Comparison of ENCODE assay signal across 25 cellular contexts in genomic region chr12:15846887-15847286, GRCh38. TPM values are rescaled to one million over a fixed set of nuclear protein-coding genes. Genes with fewer than 3 reads are reported as not detected.
DNase-seq lines count a peak whose midpoint lies in the region; ATAC-seq, FAIRE-seq and TF ChIP-seq lines count a peak whose summit lies in the region.
"Had no signal": no experiment of that assay in that cellular context is flagged by ENCODE, and none has a peak within 500 bp of the region (broad histone marks: within the 10 kb centered on the region; RNA-seq: fewer than 3 reads in every experiment).

No MANE protein-coding gene starts in this region.

- H3K9me3 ChIP-seq in skeletal muscle tissue (ENCODE audit: control insufficient read depth in 3 of 3, low read length in 3 of 3), result no peaks in the 10 kb centered on the region
- H3K9me3 ChIP-seq: BLaER1, neutrophil had no signal

- peak overlapping the region; percentile 32 for H3K27ac ChIP-seq in skeletal muscle tissue (ENCODE audit: low read depth, low read length)
- H3K27ac ChIP-seq: BLaER1, neutrophil had no signal

- peaks cover 0 to 11% of the 10 kb centered on the region in 2 donors for H3K27me3 Mint-ChIP-seq in stimulated activated naive B cell treated with anti-CD40 and anti-IgM and Interleukin-4, amounts not matched to agents 10 μg/mL and 1 μg/mL and 100 μg/mL, for 72 hours
- H3K27me3 Mint-ChIP-seq: activated CD8-positive, alpha-beta T cell treated with anti-CD3 and anti-CD28 coated beads for 36 hours; activated naive CD4-positive, alpha-beta T cell treated with anti-CD3 and anti-CD28 coated beads, Interleukin-2, amount 10 ng/mL, durations not matched to agents 7 days and 5 days had no signal

- peak; percentile 94 for ATAC-seq in left ventricle myocardium superior
- no peak for ATAC-seq in stimulated activated naive B cell treated with anti-CD40 and anti-IgM and Interleukin-4, amounts not matched to agents 10 μg/mL and 1 μg/mL and 100 μg/mL, for 72 hours (replicated peaks)
- ATAC-seq: activated CD8-positive, alpha-beta T cell treated with anti-CD3 and anti-CD28 coated beads for 36 hours; activated T-cell treated with anti-CD3 and anti-CD28 coated beads, Interleukin-2, amount 50 U/mL, for 4 hours; HCT116; WTC11 had no signal

- H3K4me3 Mint-ChIP-seq in stimulated activated naive B cell treated with anti-CD40 and anti-IgM and Interleukin-4, amounts not matched to agents 10 μg/mL and 1 μg/mL and 100 μg/mL, for 72 hours, result no peak overlapping the region
- H3K4me3 Mint-ChIP-seq: activated CD8-positive, alpha-beta T cell treated with anti-CD3 and anti-CD28 coated beads for 36 hours; activated naive CD4-positive, alpha-beta T cell treated with anti-CD3 and anti-CD28 coated beads, Interleukin-2, amount 10 ng/mL, durations not matched to agents 7 days and 5 days; activated T-cell treated with anti-CD3 and anti-CD28 coated beads, Interleukin-2, amount 50 U/mL, for 4 hours; WTC11 had no signal

- H3K27me3 ChIP-seq in skeletal muscle tissue (ENCODE audit: control insufficient read depth in 3 of 3, insufficient read depth in 3 of 3, low read length in 3 of 3), result no peaks in the 10 kb centered on the region
- H3K27me3 ChIP-seq: BLaER1, neutrophil had no signal

- H3K9me3 Mint-ChIP-seq in stimulated activated naive B cell treated with anti-CD40 and anti-IgM and Interleukin-4, amounts not matched to agents 10 μg/mL and 1 μg/mL and 100 μg/mL, for 72 hours, result no peaks in the 10 kb centered on the region
- H3K9me3 Mint-ChIP-seq: activated CD8-positive, alpha-beta T cell treated with anti-CD3 and anti-CD28 coated beads for 36 hours; activated naive CD4-positive, alpha-beta T cell treated with anti-CD3 and anti-CD28 coated beads, Interleukin-2, amount 10 ng/mL, durations not matched to agents 7 days and 5 days; activated T-cell treated with anti-CD3 and anti-CD28 coated beads, Interleukin-2, amount 50 U/mL, for 4 hours; WTC11 had no signal

- H3K4me1 ChIP-seq in skeletal muscle tissue (ENCODE audit: control insufficient read depth in 3 of 3, insufficient read depth in 3 of 3, low read length in 3 of 3), result peaks cover 0 to 4% (median 2%) of the 10 kb centered on the region in 3 donors
- H3K4me1 ChIP-seq: BLaER1 had no signal

- H3K4me3 ChIP-seq in skeletal muscle tissue (ENCODE audit: low read length in 3 of 3), result no peak overlapping the region
- H3K4me3 ChIP-seq: BLaER1, skin epidermis had no signal

- peak; percentile 84 for FAIRE-seq in endometrium (lab: Jason Lieb, UNC)
- FAIRE-seq: G401.6, GM12892 had no signal

- no peaks in the 10 kb centered on the region for H3K36me3 ChIP-seq in skeletal muscle tissue (ENCODE audit: control insufficient read depth in 3 of 3, insufficient read depth in 3 of 3, low read length in 3 of 3)
- H3K36me3 ChIP-seq: BLaER1, neutrophil had no signal

- no peak for TF ChIP-seq POLR2A in erythroblast (IDR thresholded peaks at IDR 0.05; ENCODE audit: low read length)

- no peaks in the 10 kb centered on the region for H3K4me1 Mint-ChIP-seq in stimulated activated naive B cell treated with anti-CD40 and anti-IgM and Interleukin-4, amounts not matched to agents 10 μg/mL and 1 μg/mL and 100 μg/mL, for 72 hours
- H3K4me1 Mint-ChIP-seq: activated naive CD4-positive, alpha-beta T cell treated with anti-CD3 and anti-CD28 coated beads, Interleukin-2, amount 10 ng/mL, durations not matched to agents 7 days and 5 days; WTC11 had no signal

- H3K27ac Mint-ChIP-seq in stimulated activated naive B cell treated with anti-CD40 and anti-IgM and Interleukin-4, amounts not matched to agents 10 μg/mL and 1 μg/mL and 100 μg/mL, for 72 hours, result no peak overlapping the region
- H3K27ac Mint-ChIP-seq: activated CD8-positive, alpha-beta T cell treated with anti-CD3 and anti-CD28 coated beads for 36 hours; activated naive CD4-positive, alpha-beta T cell treated with anti-CD3 and anti-CD28 coated beads, Interleukin-2, amount 10 ng/mL, durations not matched to agents 7 days and 5 days; WTC11 had no signal

- intact Hi-C loops in left ventricle myocardium superior (cut with micrococcal nuclease), result no loop called here
- intact Hi-C loops in head of caudate nucleus (cut with DNase I), result no loop called here

- no peak overlapping the region for H3K9ac ChIP-seq in skeletal muscle tissue (ENCODE audit: low read depth in 1 of 3, low read length in 3 of 3)
- H3K9ac ChIP-seq: BLaER1 had no signal

- DNase-seq in GM04503 (ENCODE audit: low read depth), result peak; percentile 81
- no peak for DNase-seq in left ventricle myocardium superior
- no peak for DNase-seq in stimulated activated naive B cell treated with anti-CD40 and anti-IgM and Interleukin-4, amounts not matched to agents 10 μg/mL and 1 μg/mL and 100 μg/mL, for 72 hours
- no peak for DNase-seq in cerebellum (ENCODE audit: low spot score)
- DNase-seq in head of caudate nucleus, result no peak
- DNase-seq in erythroblast (lab: John Stamatoyannopoulos, UW), result no peak
- DNase-seq: activated CD8-positive, alpha-beta T cell treated with anti-CD3 and anti-CD28 coated beads for 36 hours; activated naive CD4-positive, alpha-beta T cell treated with anti-CD3 and anti-CD28 coated beads, Interleukin-2, amount 10 ng/mL, durations not matched to agents 7 days and 5 days; activated T-cell treated with anti-CD3 and anti-CD28 coated beads, Interleukin-2, amount 50 U/mL, for 4 hours; dermis blood vessel endothelial cell; KBM-7; NCI-H2029; NCI-H524; SHP77; stimulated activated CD4-positive, alpha-beta T cell treated with anti-CD3 and anti-CD28 coated beads, Interleukin-4, amount 100 ng/mL, for 1 hour; T-helper 2 cell had no signal

- no peaks in the 10 kb centered on the region for H3K36me3 Mint-ChIP-seq in stimulated activated naive B cell treated with anti-CD40 and anti-IgM and Interleukin-4, amounts not matched to agents 10 μg/mL and 1 μg/mL and 100 μg/mL, for 72 hours
- H3K36me3 Mint-ChIP-seq: activated naive CD4-positive, alpha-beta T cell treated with anti-CD3 and anti-CD28 coated beads, Interleukin-2, amount 10 ng/mL, durations not matched to agents 7 days and 5 days; WTC11 had no signal

RNA-seq across cellular contexts. Expression of gene STRAP, which starts 35.3 kb away (rescaled TPM):
- total RNA-seq in left ventricle myocardium superior (128 TPM), skeletal muscle tissue (75.7 TPM), cerebellum (64.0 TPM)

RNA-seq across cellular contexts. Expression of gene EPS8, which starts 57.7 kb away (rescaled TPM):
- 20.7 TPM for total RNA-seq in left ventricle myocardium superior
- 27.7 TPM for total RNA-seq in skeletal muscle tissue
- total RNA-seq in cerebellum, result 170 TPM
